ENCODE assay signal across 8 cellular contexts in the genomic region with DNA sequence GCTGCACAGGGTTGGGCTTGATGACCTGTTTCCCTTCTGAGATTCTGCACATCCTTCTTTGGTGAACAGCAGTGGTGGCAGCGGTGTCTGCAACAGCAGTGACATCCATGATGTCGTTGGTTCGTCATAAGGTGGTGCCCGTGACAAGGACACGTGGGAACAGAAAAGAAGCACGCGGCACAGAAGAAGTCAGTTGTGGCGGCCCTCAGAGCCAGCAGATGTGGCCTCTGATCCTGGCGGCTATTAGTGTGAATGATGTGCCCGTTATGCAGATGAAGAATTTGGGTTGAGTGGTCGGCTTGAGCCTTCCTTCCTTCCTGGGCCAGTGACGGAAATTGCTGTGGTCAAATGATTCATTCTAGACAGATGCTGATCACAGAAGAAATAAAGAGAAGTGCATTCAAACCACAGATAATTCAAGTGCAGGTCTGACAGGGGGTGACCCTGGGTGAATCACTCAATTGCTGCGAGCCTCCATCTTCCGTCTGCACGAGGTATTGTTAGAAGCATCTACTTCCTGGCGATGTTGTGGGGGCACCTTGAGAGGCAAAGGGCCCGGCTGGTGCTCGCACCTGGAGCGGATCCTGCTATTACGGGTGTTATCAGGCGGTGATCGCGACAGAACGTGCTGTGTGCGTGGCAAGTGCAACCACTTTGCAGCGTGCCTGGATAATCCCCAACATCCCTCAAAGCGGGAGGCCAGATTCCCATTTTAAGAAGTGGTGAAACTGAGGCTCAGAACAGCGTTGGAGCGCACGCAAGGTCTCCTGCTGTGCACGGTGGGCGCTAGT.
DNase-seq lines count a peak whose midpoint lies in the region; ATAC-seq and FAIRE-seq lines count a peak whose summit lies in the region.
"Had no signal": no experiment of that assay in that cellular context is flagged by ENCODE, and none has a peak within 500 bp of the region (broad histone marks: within the 10 kb centered on the region; RNA-seq: fewer than 3 reads in every experiment).

No MANE protein-coding gene starts in this region.

- FAIRE-seq in GM19239 (lab: Jason Lieb, UNC), result no peak
- FAIRE-seq: TTC549 had no signal

- peak; percentile 86 for DNase-seq in KG1 (lab: John Stamatoyannopoulos, UW)
- peak; percentile 29 to 33 for DNase-seq in activated CD4-positive, alpha-beta T cell treated with anti-CD3 and anti-CD28 coated beads for 4 hours
- DNase-seq in effector CD4-positive, alpha-beta T cell, result peak; percentile 13
- peak; percentile 41 to 48 for DNase-seq in stimulated activated CD4-positive, alpha-beta T cell treated with anti-CD3 and anti-CD28 coated beads, Interleukin-2, amount 100 ng/mL, for 24 hours
- DNase-seq in GM19239 (ENCODE audit: insufficient read length, low spot score), result no peak
- no peak for DNase-seq in pons (ENCODE audit: low spot score)

- no peak for ATAC-seq in GM18870 (IDR thresholded peaks at IDR 0.05; ENCODE audit: unreplicated experiment)

Comparison
In these comparisons a context has a peak if more than half of its experiments do, and no peak if none do; other contexts are left out.
1. DNase-seq: peak in KG1 (single experiment), activated CD4-positive, alpha-beta T cell treated with anti-CD3 and anti-CD28 coated beads for 4 hours (2 of 2), effector CD4-positive, alpha-beta T cell (single experiment) and stimulated activated CD4-positive, alpha-beta T cell treated with anti-CD3 and anti-CD28 coated beads, Interleukin-2, amount 100 ng/mL, for 24 hours (2 of 2); none in GM19239 (single experiment) and pons (single experiment).